In genomic region chr4:106062452-106062875, GRCh38 we compare ENCODE assay signal across 12 cellular contexts.
DNase-seq lines count a peak whose midpoint lies in the region; ATAC-seq and TF ChIP-seq lines count a peak whose summit lies in the region.
"Had no signal": no experiment of that assay in that cellular context is flagged by ENCODE, and none has a peak within 500 bp of the region (broad histone marks: within the 10 kb centered on the region; RNA-seq: fewer than 3 reads in every experiment).

No MANE protein-coding gene starts in this region.

- H2AFZ ChIP-seq in hepatocyte: no peak overlapping the region

- DNase-seq in AG04450 (ENCODE audit: low read depth, low spot score): peak; percentile 41
- DNase-seq in HS-5 (ENCODE audit: low read depth): peak; percentile 56
- DNase-seq in adipocyte (ENCODE audit: low read depth): peak; percentile 85
- DNase-seq in hepatocyte (ENCODE audit: low spot score): no peak
- no peak for DNase-seq in substantia nigra (lab: John Stamatoyannopoulos, UW)
- no peak for DNase-seq in NOMO-1 treated with DMSO at 0.1 percent for 48 hours (lab: John Stamatoyannopoulos, UW; ENCODE audit: unreplicated experiment)
- DNase-seq in stimulated activated CD4-positive, alpha-beta T cell treated with anti-CD3 and anti-CD28 coated beads, Interleukin-2, amount 100 ng/mL, for 48 hours: no peak
- DNase-seq: Karpas-422, NCI-H524 had no signal

- H3K9me3 ChIP-seq in AG04450 (ENCODE audit: control insufficient read depth, insufficient read depth, low read length): no peaks in the 10 kb centered on the region
- no peaks in the 10 kb centered on the region for H3K9me3 ChIP-seq in adipocyte (ENCODE audit: control insufficient read depth, low read length)
- H3K9me3 ChIP-seq in hepatocyte (ENCODE audit: low read depth): no peaks in the 10 kb centered on the region
- H3K9me3 ChIP-seq: BLaER1 treated with 17β-estradiol and CSF1 and Interleukin-3, amounts not matched to agents 10 nM and 100 nM; vagina had no signal

- H3K9me2 ChIP-seq in hepatocyte (replicated peaks; ENCODE audit: insufficient read depth): no peaks in the 10 kb centered on the region

- TF ChIP-seq CTCF in AG04450 (IDR thresholded peaks at IDR 0.05; ENCODE audit: low read depth, low read length): no peak
- TF ChIP-seq CTCF in hepatocyte (IDR thresholded peaks at IDR 0.05; ENCODE audit: poor library complexity): no peak

- no peak overlapping the region for H3K9ac ChIP-seq in adipocyte (ENCODE audit: low read length)
- H3K9ac ChIP-seq: BLaER1 treated with 17β-estradiol and CSF1 and Interleukin-3, amounts not matched to agents 10 nM and 100 nM had no signal

- no peak overlapping the region for H3K27ac ChIP-seq in AG04450 (ENCODE audit: low read depth, low read length)
- H3K27ac ChIP-seq in hepatocyte: peak overlapping the region; percentile 9
- H3K27ac ChIP-seq in substantia nigra (ENCODE audit: low read depth, low read length, poor library complexity, severe bottlenecking): no peak overlapping the region
- H3K27ac ChIP-seq: BLaER1 treated with 17β-estradiol and CSF1 and Interleukin-3, amounts not matched to agents 10 nM and 100 nM; vagina had no signal

- H3K27me3 ChIP-seq in AG04450 (ENCODE audit: control insufficient read depth, insufficient read depth, low read length) (no peaks in the 10 kb centered on the region), adipocyte (replicated peaks; ENCODE audit: control insufficient read depth, insufficient read depth, low read length) (no peaks in the 10 kb centered on the region), hepatocyte (no peaks in the 10 kb centered on the region)
- H3K27me3 ChIP-seq: BLaER1 treated with 17β-estradiol and CSF1 and Interleukin-3, amounts not matched to agents 10 nM and 100 nM; vagina had no signal

- H3K4me2 ChIP-seq in hepatocyte: peak overlapping the region; percentile 9
- H3K4me2 ChIP-seq: BLaER1 treated with 17β-estradiol and CSF1 and Interleukin-3, amounts not matched to agents 10 nM and 100 nM had no signal

- no peaks in the 10 kb centered on the region for H4K20me1 ChIP-seq in hepatocyte (ENCODE audit: insufficient read depth, poor library complexity, severe bottlenecking)
- H4K20me1 ChIP-seq: BLaER1 treated with 17β-estradiol and CSF1 and Interleukin-3, amounts not matched to agents 10 nM and 100 nM had no signal

- H3K4me3 ChIP-seq in AG04450 (ENCODE audit: low read depth, low read length) (no peak overlapping the region), adipocyte (ENCODE audit: low read length) (no peak overlapping the region), hepatocyte (no peak overlapping the region)
- H3K4me3 ChIP-seq: BLaER1 treated with 17β-estradiol and CSF1 and Interleukin-3, amounts not matched to agents 10 nM and 100 nM; vagina had no signal

- CTCF ChIA-PET in AG04450 (lab: Charles Lee): no interaction called here

- no peak for ATAC-seq in HG03571 (IDR thresholded peaks at IDR 0.05; ENCODE audit: unreplicated experiment)

- no peaks in the 10 kb centered on the region for H3K79me2 ChIP-seq in hepatocyte

- POLR2A ChIA-PET in AG04450 (lab: Yijun Ruan, JAX): no interaction called here

- H3K36me3 ChIP-seq in adipocyte (ENCODE audit: control insufficient read depth, insufficient read depth, low read length, severe bottlenecking) (no peaks in the 10 kb centered on the region), hepatocyte (replicated peaks; ENCODE audit: insufficient read depth, low read depth) (no peaks in the 10 kb centered on the region)
- H3K36me3 ChIP-seq: vagina had no signal

- 52% methylated on average over 1 of the region's 1 CpG for WGBS in hepatocyte (ENCODE audit: low lambda C conversion rate, missing lambda C conversion rate)

- H3K4me1 ChIP-seq in adipocyte (ENCODE audit: control insufficient read depth, insufficient read depth, low read length) (peaks cover 13% of the 10 kb centered on the region), hepatocyte (ENCODE audit: insufficient read depth) (peaks cover 11% of the 10 kb centered on the region)
- H3K4me1 ChIP-seq: BLaER1 treated with 17β-estradiol and CSF1 and Interleukin-3, amounts not matched to agents 10 nM and 100 nM; vagina had no signal

Comparison
In these comparisons a context has a peak if more than half of its experiments do, and no peak if none do; other contexts are left out.
1. DNase-seq: peak in AG04450 (single experiment), HS-5 (single experiment) and adipocyte (single experiment); none in hepatocyte (single experiment), substantia nigra (0 of 49), NOMO-1 treated with DMSO at 0.1 percent for 48 hours (single experiment) and stimulated activated CD4-positive, alpha-beta T cell treated with anti-CD3 and anti-CD28 coated beads, Interleukin-2, amount 100 ng/mL, for 48 hours (0 of 2).